In genomic region chr17:1099242-1099641, GRCh38 we compare ENCODE assay signal across 18 cellular contexts.
"Had no signal": no experiment of that assay in that cellular context is flagged by ENCODE, and none has a peak within 500 bp of the region (broad histone marks: within the 10 kb centered on the region; RNA-seq: fewer than 3 reads in every experiment).

No MANE protein-coding gene starts in this region.

- H3K4me3 Mint-ChIP-seq: naive thymus-derived CD4-positive, alpha-beta T cell had no signal

- H3K27ac Mint-ChIP-seq: effector memory CD8-positive, alpha-beta T cell had no signal

- ATAC-seq: activated naive CD4-positive, alpha-beta T cell treated with anti-CD3 and anti-CD28 coated beads, Interleukin-2, amount 50 U/mL, for 72 hours; effector memory CD8-positive, alpha-beta T cell; naive thymus-derived CD4-positive, alpha-beta T cell had no signal

- H3K9me3 Mint-ChIP-seq: activated naive CD4-positive, alpha-beta T cell treated with anti-CD3 and anti-CD28 coated beads, Interleukin-2, amount 50 U/mL, for 72 hours; effector memory CD8-positive, alpha-beta T cell; naive thymus-derived CD4-positive, alpha-beta T cell had no signal

- H3K27me3 Mint-ChIP-seq: effector memory CD8-positive, alpha-beta T cell; naive thymus-derived CD4-positive, alpha-beta T cell had no signal

- H3K27me3 ChIP-seq: cardiac muscle cell, stomach had no signal

- DNase-seq: activated CD4-positive, alpha-beta T cell treated with anti-CD3 and anti-CD28 coated beads for 48 hours; activated CD4-positive, CD25-positive, alpha-beta regulatory T cell; activated CD8-positive, alpha-beta memory T cell treated with anti-CD3 and anti-CD28 coated beads for 24 hours; activated CD8-positive, alpha-beta memory T cell treated with anti-CD3 and anti-CD28 coated beads, Interleukin-2, amount 50 U/mL, for 48 hours; activated gamma-delta T cell treated with Interleukin-2 at 50 U/mL for 16 hours; amniotic stem cell; effector memory CD8-positive, alpha-beta T cell; mesenchymal stem cell; naive thymus-derived CD4-positive, alpha-beta T cell; nucleus accumbens; posterior cingulate gyrus; retina; stimulated activated CD4-positive, alpha-beta T cell treated with anti-CD3 and anti-CD28 coated beads, Interleukin-2, amount 100 ng/mL, for 24 hours; stomach; SW 1271; trophoblast cell had no signal

- H3K4me3 ChIP-seq: cardiac muscle cell, stomach had no signal

- H3K9me3 ChIP-seq: stomach had no signal
